8 cellular contexts compared by ENCODE assay signal in genomic region chr6:108562503-108562993, GRCh38. TPM values are rescaled to one million over a fixed set of nuclear protein-coding genes. Genes with fewer than 3 reads are reported as not detected.
DNase-seq lines count a peak whose midpoint lies in the region; TF ChIP-seq lines count a peak whose summit lies in the region.

No MANE protein-coding gene starts in this region.

- DNase-seq in DMS 273 (lab: John Stamatoyannopoulos, UW; ENCODE audit: unreplicated experiment), result peak; percentile 84
- DNase-seq in Kasumi-1 (lab: John Stamatoyannopoulos, UW), result peak; percentile 92
- DNase-seq in T-helper 2 cell treated with Interferon-gamma antibody and Interleukin-4, amounts not matched to agents 5 μg/mL and 100 μg/mL, for 36 hours (ENCODE audit: low spot score), result no peak
- peak; percentile 94 for DNase-seq in erythroblast (lab: John Stamatoyannopoulos, UW)
- no peak for DNase-seq in type B pancreatic cell (ENCODE audit: extremely low spot score, unreplicated experiment)
- DNase-seq in GOT3 (lab: John Stamatoyannopoulos, UW), result no peak
- no peak for DNase-seq in mesenteric fat pad (ENCODE audit: low spot score)

- H3K36me3 ChIP-seq in mesodermal cell (ENCODE audit: control insufficient read depth, insufficient read depth, low read length), result peaks cover 6% of the 10 kb centered on the region

- no peaks in the 10 kb centered on the region for H3K9me3 Mint-ChIP-seq in T-helper 2 cell treated with Interferon-gamma antibody and Interleukin-4, amounts not matched to agents 5 μg/mL and 100 μg/mL, for 36 hours
- no peaks in the 10 kb centered on the region for H3K9me3 Mint-ChIP-seq in type B pancreatic cell

- peak; percentile 22 for TF ChIP-seq CTCF in type B pancreatic cell (conservative IDR thresholded peaks at IDR 0.05)

- H3K9me3 ChIP-seq in mesodermal cell (ENCODE audit: control insufficient read depth, low read length), result no peaks in the 10 kb centered on the region

- H3K27me3 Mint-ChIP-seq in T-helper 2 cell treated with Interferon-gamma antibody and Interleukin-4, amounts not matched to agents 5 μg/mL and 100 μg/mL, for 36 hours (ENCODE audit: low read depth), result peaks cover 23% of the 10 kb centered on the region
- H3K27me3 Mint-ChIP-seq in type B pancreatic cell, result peaks cover 10% of the 10 kb centered on the region

- peaks cover 41% of the 10 kb centered on the region for H3K4me1 Mint-ChIP-seq in T-helper 2 cell treated with Interferon-gamma antibody and Interleukin-4, amounts not matched to agents 5 μg/mL and 100 μg/mL, for 36 hours (ENCODE audit: low read depth)
- peaks cover 36% of the 10 kb centered on the region for H3K4me1 Mint-ChIP-seq in type B pancreatic cell (ENCODE audit: unreplicated experiment)

- peak overlapping the region; percentile 55 for H3K4me3 Mint-ChIP-seq in T-helper 2 cell treated with Interferon-gamma antibody and Interleukin-4, amounts not matched to agents 5 μg/mL and 100 μg/mL, for 36 hours
- H3K4me3 Mint-ChIP-seq in type B pancreatic cell, result peak overlapping the region; percentile 96

- 0 to 1% methylated on average over 2 to 10 of the region's 17 CpGs for WGBS in mesodermal cell (ENCODE audit: insufficient coverage in 2 of 2), 2 experiments

- H3K4me3 ChIP-seq in mesodermal cell (ENCODE audit: extremely low read depth, insufficient read depth, low read length, poor library complexity, severe bottlenecking), result peak overlapping the region; percentile 82

- no peak overlapping the region for H3K27ac Mint-ChIP-seq in T-helper 2 cell treated with Interferon-gamma antibody and Interleukin-4, amounts not matched to agents 5 μg/mL and 100 μg/mL, for 36 hours
- peak overlapping the region; percentile 93 for H3K27ac Mint-ChIP-seq in type B pancreatic cell

- TF ChIP-seq POLR2A in erythroblast (IDR thresholded peaks at IDR 0.05; ENCODE audit: low read length), result peak; percentile 77

- peaks cover 16% of the 10 kb centered on the region for H3K4me1 ChIP-seq in mesodermal cell (ENCODE audit: control insufficient read depth, insufficient read depth, low read length, poor library complexity, severe bottlenecking)

- peak overlapping the region; percentile 8 for H3K27ac ChIP-seq in mesodermal cell (ENCODE audit: low read depth, low read length, severe bottlenecking)

- peaks cover 16% of the 10 kb centered on the region for H3K36me3 Mint-ChIP-seq in T-helper 2 cell treated with Interferon-gamma antibody and Interleukin-4, amounts not matched to agents 5 μg/mL and 100 μg/mL, for 36 hours (ENCODE audit: low read depth)
- H3K36me3 Mint-ChIP-seq in type B pancreatic cell, result peaks cover 8% of the 10 kb centered on the region

RNA-seq across cellular contexts. Expression of gene FOXO3, which starts 1.8 kb away (rescaled TPM):
- 16.7 TPM for polyA plus RNA-seq in mesodermal cell (2013, experiment 1 of 2)
- polyA plus RNA-seq in mesodermal cell (2013, experiment 2 of 2), result 14.7 TPM
- 30.4 and 43.3 TPM in 2 replicates for total RNA-seq in type B pancreatic cell (ENCODE audit: low replicate concordance)
- 94.0 TPM for total RNA-seq in mesenteric fat pad

Comparison
In these comparisons a context has a peak if more than half of its experiments do, and no peak if none do; other contexts are left out.
1. DNase-seq: peak in DMS 273 (single experiment), Kasumi-1 (2 of 2) and erythroblast (2 of 2); none in T-helper 2 cell treated with Interferon-gamma antibody and Interleukin-4, amounts not matched to agents 5 μg/mL and 100 μg/mL, for 36 hours (single experiment), type B pancreatic cell (single experiment), GOT3 (single experiment) and mesenteric fat pad (single experiment).